Comparison of ENCODE assay signal across 9 cellular contexts in the genomic region with DNA sequence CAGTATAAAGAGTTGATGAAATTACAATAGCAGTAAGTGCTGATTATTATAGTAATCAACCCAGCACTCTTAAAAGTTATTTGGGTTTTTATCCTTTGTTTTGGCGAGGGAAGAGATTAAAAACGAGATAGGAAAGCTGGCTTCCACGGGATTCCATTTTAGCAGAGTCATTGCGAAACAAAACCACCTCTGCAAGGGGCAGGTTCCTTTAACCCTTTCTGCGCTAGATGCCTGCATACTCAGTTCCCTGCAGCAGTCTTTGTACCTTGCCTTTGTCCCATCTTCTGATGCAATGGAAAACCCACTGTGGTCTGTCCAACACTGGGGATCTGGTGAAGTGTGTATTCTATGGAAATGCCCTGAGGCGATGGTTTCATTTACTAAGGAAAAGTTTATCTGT. TPM values are rescaled to one million over a fixed set of nuclear protein-coding genes. Genes with fewer than 3 reads are reported as not detected.
DNase-seq lines count a peak whose midpoint lies in the region; ATAC-seq and TF ChIP-seq lines count a peak whose summit lies in the region.
"Had no signal": no experiment of that assay in that cellular context is flagged by ENCODE, and none has a peak within 500 bp of the region (broad histone marks: within the 10 kb centered on the region; RNA-seq: fewer than 3 reads in every experiment).

No MANE protein-coding gene starts in this region.

- intact Hi-C loops in psoas muscle (cut with DNase I), result no loop called here

- H3K27me3 Mint-ChIP-seq in endodermal cell (ENCODE audit: insufficient read depth), result peaks cover 5% of the 10 kb centered on the region

- WGBS in endodermal cell (ENCODE audit: insufficient coverage in 1 of 2, insufficient read length in 1 of 2), 2 experiments, result 8 to 10% methylated on average over 3 to 6 of the region's 6 CpGs
- 34 to 37% (median 35%) methylated on average over 6 of the region's 6 CpGs for WGBS in psoas muscle, 3 donors

- H3K4me1 Mint-ChIP-seq in endodermal cell, result peaks cover 53% of the 10 kb centered on the region

- H3K27ac Mint-ChIP-seq in endodermal cell, result peak overlapping the region; percentile 75

- H3K27ac ChIP-seq in endodermal cell (ENCODE audit: low read depth, low read length) (no peak overlapping the region), psoas muscle (peak overlapping the region; percentile 24)

- H3K9me3 ChIP-seq in endodermal cell (ENCODE audit: control insufficient read depth, low read length) (no peaks in the 10 kb centered on the region), psoas muscle (no peaks in the 10 kb centered on the region)

- no peak for ATAC-seq in psoas muscle
- ATAC-seq in GM21825 (IDR thresholded peaks at IDR 0.05; ENCODE audit: unreplicated experiment), result no peak

- TF ChIP-seq CTCF in NB4 (IDR thresholded peaks at IDR 0.05; ENCODE audit: low read depth, low read length), result no peak
- TF ChIP-seq CTCF in endodermal cell (conservative IDR thresholded peaks at IDR 0.05), result no peak
- no peak for TF ChIP-seq CTCF in psoas muscle (IDR thresholded peaks at IDR 0.05)

- H3K9ac ChIP-seq in endodermal cell (ENCODE audit: extremely low read depth, low read length, poor library complexity, severe bottlenecking), result peak overlapping the region; percentile 81

- peak overlapping the region; percentile 64 for H3K4me3 Mint-ChIP-seq in endodermal cell

- no peak for TF ChIP-seq POLR2A in NB4 (IDR thresholded peaks at IDR 0.05; ENCODE audit: extremely low read depth, insufficient read length)

- H3K27me3 ChIP-seq in endodermal cell (ENCODE audit: control insufficient read depth, insufficient read depth, low read length, poor library complexity, severe bottlenecking) (no peaks in the 10 kb centered on the region), psoas muscle (ENCODE audit: insufficient read depth in 3 of 3, low read length in 2 of 3) (no peaks in the 10 kb centered on the region)

- DNase-seq in NOMO-1 (lab: John Stamatoyannopoulos, UW; ENCODE audit: unreplicated experiment in 2 of 2) (peak; percentile 1 to 4), NOMO-1 treated with DMSO at 0.1 percent for 48 hours (lab: John Stamatoyannopoulos, UW; ENCODE audit: unreplicated experiment) (no peak), NB4 (ENCODE audit: low read depth) (peak; percentile 44), endodermal cell (peak; percentile 77), psoas muscle (no peak), GM19240 (ENCODE audit: insufficient read length, low spot score) (no peak), SIG-M5 (lab: John Stamatoyannopoulos, UW) (no peak)
- DNase-seq: 8988T had no signal

- H3K36me3 ChIP-seq in endodermal cell (ENCODE audit: control insufficient read depth, insufficient read depth, low read length) (peaks cover 28% of the 10 kb centered on the region), psoas muscle (ENCODE audit: insufficient read depth in 1 of 2, low read depth in 1 of 2) (peaks cover 5 to 43% of the 10 kb centered on the region in 2 donors)

- peaks cover 16% of the 10 kb centered on the region for H3K4me1 ChIP-seq in endodermal cell (ENCODE audit: control insufficient read depth, insufficient read depth, low read length)
- H3K4me1 ChIP-seq in psoas muscle, result peaks cover 36% of the 10 kb centered on the region

- no peaks in the 10 kb centered on the region for H3K9me3 Mint-ChIP-seq in endodermal cell

- H3K4me3 ChIP-seq in NB4 (ENCODE audit: low read depth, low read length) (no peak overlapping the region), endodermal cell (ENCODE audit: low read length) (peak overlapping the region; percentile 95), psoas muscle (peak overlapping the region; percentile 94)

- peaks cover 21% of the 10 kb centered on the region for H3K36me3 Mint-ChIP-seq in endodermal cell (ENCODE audit: low read depth)

RNA-seq across cellular contexts. Expression of a gene that starts 2.7 kb away (rescaled TPM):
- total RNA-seq in endodermal cell (10 to 100 TPM; 80.1 to 97.2 TPM), psoas muscle (10 to 100 TPM; 48.0 to 98.0 (median 57.2) TPM)
- polyA plus RNA-seq in endodermal cell (2013, experiment 1 of 2), result 61.2 TPM
- polyA plus RNA-seq in endodermal cell (2013, experiment 2 of 2), result 61.6 TPM
- 10 to 100 TPM; 23.2 to 55.4 (median 42.2) TPM for polyA plus RNA-seq in psoas muscle

Comparison
In these comparisons a context has a peak if more than half of its experiments do, and no peak if none do; other contexts are left out.
1. DNase-seq: peak in NOMO-1 (2 of 2), NB4 (single experiment) and endodermal cell (single experiment); none in NOMO-1 treated with DMSO at 0.1 percent for 48 hours (single experiment), psoas muscle (0 of 2), GM19240 (single experiment) and SIG-M5 (single experiment).